In the genomic region with DNA sequence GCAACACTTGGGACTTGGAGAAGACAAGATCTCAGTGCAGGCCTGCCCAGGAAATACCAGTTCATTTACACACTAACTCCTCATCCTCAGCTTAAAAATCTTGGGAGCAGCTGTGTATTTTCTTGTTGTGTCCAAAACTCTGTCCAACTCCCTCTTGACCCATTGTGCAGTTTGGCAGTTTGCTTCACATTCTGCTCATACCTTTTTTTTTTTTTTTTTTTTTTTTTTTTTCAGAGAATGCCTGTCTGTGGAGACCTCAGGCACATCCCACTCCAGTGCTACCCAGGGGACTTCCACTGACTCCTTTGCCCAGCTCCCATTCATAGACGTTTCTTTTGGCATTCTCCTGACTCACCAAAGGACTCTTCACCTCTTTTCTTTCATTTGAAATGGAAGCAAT, we compare ENCODE assay signal across 18 cellular contexts.
A peak's percentile ranks its signal among the peaks of the same experiment; 100 is the strongest.
DNase-seq lines count a peak whose midpoint lies in the region; ATAC-seq, FAIRE-seq and TF ChIP-seq lines count a peak whose summit lies in the region.
"Had no signal": no experiment of that assay in that cellular context is flagged by ENCODE, and none has a peak within 500 bp of the region (broad histone marks: within the 10 kb centered on the region; RNA-seq: fewer than 3 reads in every experiment).

No MANE protein-coding gene starts in this region.

- H3K4me3 ChIP-seq in fibroblast of villous mesenchyme (ENCODE audit: low read depth, low read length), result no peak overlapping the region
- H3K4me3 ChIP-seq: prostate gland, transverse colon had no signal

- TF ChIP-seq CTCF in fibroblast of villous mesenchyme (IDR thresholded peaks at IDR 0.05; ENCODE audit: insufficient read depth, low read depth, low read length), result no peak

- FAIRE-seq in RCC 7860 (lab: Jason Lieb, UNC), result no peak
- FAIRE-seq: G401.6, TTC549 had no signal

- no peak for ATAC-seq in GM21526 (IDR thresholded peaks at IDR 0.05; ENCODE audit: low FRiP score, unreplicated experiment)
- ATAC-seq: activated CD8-positive, alpha-beta T cell treated with anti-CD3 and anti-CD28 coated beads for 36 hours; activated T-helper 17 cell treated with anti-CD3 and anti-CD28 coated beads, Interleukin-2, amount 50 U/mL, for 72 hours had no signal

- DNase-seq in GM04503 (ENCODE audit: low read depth) (peak; percentile 73), RCC 7860 (ENCODE audit: low spot score) (peak; percentile 7), fibroblast of villous mesenchyme (ENCODE audit: low read depth) (peak; percentile 42), renal cortical epithelial cell (ENCODE audit: low read depth) (peak; percentile 48), HuH-7 (ENCODE audit: low spot score) (no peak), T-helper 2 cell (no peak)
- no peak for DNase-seq in stimulated activated CD8-positive, alpha-beta memory T cell treated with anti-CD3 and anti-CD28 coated beads, Interleukin-4, amount 100 ng/mL, for 48 hours
- DNase-seq: activated CD8-positive, alpha-beta T cell treated with anti-CD3 and anti-CD28 coated beads for 36 hours; amygdala; CD4-positive, alpha-beta memory T cell; NCI-H345; stimulated activated CD4-positive, alpha-beta T cell treated with anti-CD3 and anti-CD28 coated beads, Interleukin-1b, Interleukin-23, amount 100 ng/mL, for 48 hours; transverse colon had no signal

Comparison
In these comparisons a context has a peak if more than half of its experiments do, and no peak if none do; other contexts are left out.
1. DNase-seq: peak in GM04503 (single experiment), RCC 7860 (single experiment), fibroblast of villous mesenchyme (single experiment) and renal cortical epithelial cell (single experiment); none in stimulated activated CD8-positive, alpha-beta memory T cell treated with anti-CD3 and anti-CD28 coated beads, Interleukin-4, amount 100 ng/mL, for 48 hours (single experiment), HuH-7 (single experiment) and T-helper 2 cell (0 of 5).